In the genomic region with DNA sequence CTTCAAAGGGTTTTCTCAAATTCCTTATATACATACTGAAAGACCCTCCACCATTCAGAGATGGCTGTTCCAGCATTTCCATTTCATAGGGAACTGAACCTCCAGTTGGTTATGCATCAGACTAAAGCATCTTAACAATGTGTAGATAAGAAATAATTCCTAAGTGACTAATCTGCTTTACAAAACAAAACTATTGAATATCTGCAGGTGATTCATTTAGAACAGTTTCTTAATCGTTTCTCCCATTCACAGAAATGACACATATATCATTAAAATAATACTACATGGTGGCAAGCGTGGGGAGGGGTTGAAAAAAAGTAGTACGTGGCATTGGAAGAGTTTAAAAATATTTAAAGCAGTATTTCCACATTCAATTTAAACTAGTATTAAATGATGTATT, we compare ENCODE assay signal across 13 cellular contexts. TPM values are rescaled to one million over a fixed set of nuclear protein-coding genes. Genes with fewer than 3 reads are reported as not detected.
DNase-seq lines count a peak whose midpoint lies in the region; ATAC-seq and TF ChIP-seq lines count a peak whose summit lies in the region.
"Had no signal": no experiment of that assay in that cellular context is flagged by ENCODE, and none has a peak within 500 bp of the region (broad histone marks: within the 10 kb centered on the region; RNA-seq: fewer than 3 reads in every experiment).

No MANE protein-coding gene starts in this region.

- H3K9me3 Mint-ChIP-seq in activated naive CD8-positive, alpha-beta T cell (ENCODE audit: low read depth) = no peaks in the 10 kb centered on the region
- no peaks in the 10 kb centered on the region for H3K9me3 Mint-ChIP-seq in immature natural killer cell
- H3K9me3 Mint-ChIP-seq in stimulated activated memory B cell treated with anti-CD40 and anti-IgM and Interleukin-4, amounts not matched to agents 10 μg/mL and 1 μg/mL and 100 μg/mL, for 72 hours = no peaks in the 10 kb centered on the region
- H3K9me3 Mint-ChIP-seq: activated CD4-positive, alpha-beta T cell treated with anti-CD3 and anti-CD28 coated beads, Interleukin-2, amount 10 ng/mL, durations not matched to agents 7 days and 5 days; CD4-positive, CD25-positive, alpha-beta regulatory T cell; neural crest cell had no signal

- no peak for TF ChIP-seq CTCF in AG04449 (IDR thresholded peaks at IDR 0.05; ENCODE audit: insufficient read depth, low read length, missing control alignments)

- H3K4me3 Mint-ChIP-seq in activated naive CD8-positive, alpha-beta T cell = no peak overlapping the region
- H3K4me3 Mint-ChIP-seq in immature natural killer cell = no peak overlapping the region
- H3K4me3 Mint-ChIP-seq in stimulated activated memory B cell treated with anti-CD40 and anti-IgM and Interleukin-4, amounts not matched to agents 10 μg/mL and 1 μg/mL and 100 μg/mL, for 72 hours = no peak overlapping the region
- H3K4me3 Mint-ChIP-seq: activated CD4-positive, alpha-beta T cell treated with anti-CD3 and anti-CD28 coated beads, Interleukin-2, amount 10 ng/mL, durations not matched to agents 7 days and 5 days; CD4-positive, CD25-positive, alpha-beta regulatory T cell; neural crest cell had no signal

- no peak overlapping the region for H3K4me3 ChIP-seq in AG04449 (ENCODE audit: low read depth, low read length)

- peaks cover 6% of the 10 kb centered on the region for H3K4me1 Mint-ChIP-seq in activated naive CD8-positive, alpha-beta T cell (ENCODE audit: low read depth)
- H3K4me1 Mint-ChIP-seq in immature natural killer cell = peaks cover 14 to 24% of the 10 kb centered on the region in 2 donors
- H3K4me1 Mint-ChIP-seq in stimulated activated memory B cell treated with anti-CD40 and anti-IgM and Interleukin-4, amounts not matched to agents 10 μg/mL and 1 μg/mL and 100 μg/mL, for 72 hours = no peaks in the 10 kb centered on the region
- H3K4me1 Mint-ChIP-seq: neural crest cell had no signal

- peaks cover 5% of the 10 kb centered on the region for H3K36me3 Mint-ChIP-seq in activated naive CD8-positive, alpha-beta T cell
- peaks cover 10 to 38% (median 26%) of the 10 kb centered on the region in 3 donors for H3K36me3 Mint-ChIP-seq in immature natural killer cell
- H3K36me3 Mint-ChIP-seq in stimulated activated memory B cell treated with anti-CD40 and anti-IgM and Interleukin-4, amounts not matched to agents 10 μg/mL and 1 μg/mL and 100 μg/mL, for 72 hours = peaks cover 37% of the 10 kb centered on the region

- ATAC-seq in HG02981 (IDR thresholded peaks at IDR 0.05; ENCODE audit: unreplicated experiment) (peak; percentile 9), HG03095 (IDR thresholded peaks at IDR 0.05; ENCODE audit: unreplicated experiment) (no peak), HG03159 (IDR thresholded peaks at IDR 0.05; ENCODE audit: unreplicated experiment) (no peak)
- no peak for ATAC-seq in stimulated activated memory B cell treated with anti-CD40 and anti-IgM and Interleukin-4, amounts not matched to agents 10 μg/mL and 1 μg/mL and 100 μg/mL, for 72 hours

- DNase-seq in AG04449 (ENCODE audit: low read depth, low spot score) (peak; percentile 42), immature natural killer cell (no peak), cerebellum (ENCODE audit: low spot score) (no peak)
- DNase-seq: activated CD4-positive, alpha-beta T cell treated with anti-CD3 and anti-CD28 coated beads, Interleukin-2, amount 10 ng/mL, durations not matched to agents 7 days and 5 days; CD4-positive, CD25-positive, alpha-beta regulatory T cell; H7; NCI-H69 had no signal

- POLR2A ChIA-PET in AG04449 (lab: Yijun Ruan, JAX) = no interaction called here

- CTCF ChIA-PET in AG04449 (lab: Yijun Ruan, JAX) = interaction anchor here (2.5 kb wide), 1 partner anchor 274 kb away, joined by 11 read pairs; no protein-coding TSS in a partner anchor

- peak overlapping the region; percentile 58 for H3K27ac Mint-ChIP-seq in activated naive CD8-positive, alpha-beta T cell
- peak overlapping the region; percentile 3 to 89 (median 76) for H3K27ac Mint-ChIP-seq in immature natural killer cell
- H3K27ac Mint-ChIP-seq in stimulated activated memory B cell treated with anti-CD40 and anti-IgM and Interleukin-4, amounts not matched to agents 10 μg/mL and 1 μg/mL and 100 μg/mL, for 72 hours = no peak overlapping the region
- H3K27ac Mint-ChIP-seq: activated CD4-positive, alpha-beta T cell treated with anti-CD3 and anti-CD28 coated beads, Interleukin-2, amount 10 ng/mL, durations not matched to agents 7 days and 5 days; CD4-positive, CD25-positive, alpha-beta regulatory T cell had no signal

- H3K27me3 Mint-ChIP-seq in activated naive CD8-positive, alpha-beta T cell = no peaks in the 10 kb centered on the region
- H3K27me3 Mint-ChIP-seq in immature natural killer cell (ENCODE audit: low read depth in 3 of 3) = no peaks in the 10 kb centered on the region
- H3K27me3 Mint-ChIP-seq in stimulated activated memory B cell treated with anti-CD40 and anti-IgM and Interleukin-4, amounts not matched to agents 10 μg/mL and 1 μg/mL and 100 μg/mL, for 72 hours = no peaks in the 10 kb centered on the region
- H3K27me3 Mint-ChIP-seq: activated CD4-positive, alpha-beta T cell treated with anti-CD3 and anti-CD28 coated beads, Interleukin-2, amount 10 ng/mL, durations not matched to agents 7 days and 5 days; CD4-positive, CD25-positive, alpha-beta regulatory T cell had no signal

RNA-seq across cellular contexts. Expression of a gene that starts 19.5 kb away (rescaled TPM):
- 10 to 100 TPM; 18.1 to 30.0 (median 21.6) TPM for polyA plus RNA-seq in immature natural killer cell
- 60.5 TPM for total RNA-seq in cerebellum

RNA-seq across cellular contexts. Expression of a gene that starts 34.2 kb away (rescaled TPM):
- polyA plus RNA-seq in immature natural killer cell = 10 to 100 TPM in 2 of 3 donors, 1 to 10 TPM in 1; 8.8 to 25.1 (median 18.1) TPM
- total RNA-seq in cerebellum = 38.2 TPM
